Comparison of ENCODE assay signal across 8 cellular contexts in the genomic region with DNA sequence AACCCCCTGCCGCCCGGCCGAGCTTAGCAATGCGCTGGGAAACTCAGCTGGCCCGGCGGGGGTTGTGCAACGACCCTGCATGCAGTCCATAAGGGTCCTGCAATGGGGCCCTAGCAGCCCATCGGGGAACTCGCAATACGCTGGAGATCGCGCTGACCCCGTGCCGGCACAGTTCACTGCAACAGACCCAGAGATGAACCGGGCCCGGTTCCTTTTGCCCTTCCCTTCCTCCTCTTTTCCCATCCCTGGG. TPM values are rescaled to one million over a fixed set of nuclear protein-coding genes. Genes with fewer than 3 reads are reported as not detected.
DNase-seq lines count a peak whose midpoint lies in the region; ATAC-seq, FAIRE-seq and TF ChIP-seq lines count a peak whose summit lies in the region.

No MANE protein-coding gene starts in this region.

- no peak overlapping the region for H3K23ac ChIP-seq in H9 (ENCODE audit: insufficient read length, low read depth, low read length)

- peak overlapping the region; percentile 85 for H3K27ac ChIP-seq in CD8-positive, alpha-beta memory T cell (ENCODE audit: low read depth, low read length)
- H3K27ac ChIP-seq in H9 (ENCODE audit: insufficient read length, low read depth, low read length) (peak overlapping the region; percentile 81), gastrocnemius medialis (peak overlapping the region; percentile 94 to 97 (median 94))

- POLR2A ChIA-PET in CD8-positive, alpha-beta memory T cell (lab: Charles Lee) = interaction anchor here (0.5 to 4.1 kb wide), 15 partner anchors 9 to 796 kb away, joined by 3 to 67 read pairs (median 7); a partner anchor contains a TSS

- H2AK5ac ChIP-seq in H9 (ENCODE audit: insufficient read length, low read length) = no peak overlapping the region

- peak in 1 of 5 donors; percentile 13 for DNase-seq in CD8-positive, alpha-beta memory T cell
- DNase-seq in H9 (no peak), fibroblast of villous mesenchyme (ENCODE audit: low read depth) (peak; percentile 41), gastrocnemius medialis (no peak), NCI-H2196 (lab: John Stamatoyannopoulos, UW; ENCODE audit: unreplicated experiment) (no peak), DMS 273 treated with DMSO at 0.1 percent for 48 hours (lab: John Stamatoyannopoulos, UW) (no peak), GM19239 (ENCODE audit: insufficient read length, low spot score) (no peak)

- peak overlapping the region; percentile 71 for H3K9ac ChIP-seq in H9 (ENCODE audit: extremely low read depth, insufficient read length, low read length)

- no peak overlapping the region for H2BK5ac ChIP-seq in H9 (ENCODE audit: insufficient read length, low read length)

- H2BK15ac ChIP-seq in H9 (ENCODE audit: low read depth, low read length) = no peak overlapping the region

- H3K27me3 ChIP-seq in CD8-positive, alpha-beta memory T cell (ENCODE audit: insufficient read depth, low read length, poor library complexity, severe bottlenecking) = no peaks in the 10 kb centered on the region
- H3K27me3 ChIP-seq in H9 (ENCODE audit: insufficient read depth, low read length) (no peaks in the 10 kb centered on the region), gastrocnemius medialis (no peaks in the 10 kb centered on the region)

- peaks cover 17% of the 10 kb centered on the region for H3K23me2 ChIP-seq in H9 (ENCODE audit: insufficient read length, low read depth, low read length, poor library complexity, severe bottlenecking)

- peak overlapping the region; percentile 86 to 97 (median 96) for H3K4me3 Mint-ChIP-seq in CD8-positive, alpha-beta memory T cell
- H3K4me3 Mint-ChIP-seq in H9 = peak overlapping the region; percentile 95 to 98
- H3K4me3 Mint-ChIP-seq in T-helper 1 cell treated with Interleukin-12 subunit alpha and Interleukin-12 subunit beta and Interleukin-4 antibody, amounts not matched to agents 30 μg/mL and 1 μg/mL, for 36 hours = peak overlapping the region; percentile 90

- H2BK20ac ChIP-seq in H9 (ENCODE audit: low read depth, low read length, poor library complexity, severe bottlenecking) = no peak overlapping the region

- H3K27ac Mint-ChIP-seq in CD8-positive, alpha-beta memory T cell = peak overlapping the region; percentile 89 to 98 (median 94)
- peak overlapping the region; percentile 91 to 100 (median 97); a peak in 6 of 7 replicates for H3K27ac Mint-ChIP-seq in H9
- H3K27ac Mint-ChIP-seq in T-helper 1 cell treated with Interleukin-12 subunit alpha and Interleukin-12 subunit beta and Interleukin-4 antibody, amounts not matched to agents 30 μg/mL and 1 μg/mL, for 36 hours = peak overlapping the region; percentile 71

- H3K14ac ChIP-seq in H9 (ENCODE audit: insufficient read depth, low read length) = peak overlapping the region; percentile 91

- H3K4me2 ChIP-seq in H9 (ENCODE audit: insufficient read depth, insufficient read length, low read length) = peak overlapping the region; percentile 80

- H3T11ph ChIP-seq in H9 (ENCODE audit: low read length) = no peak overlapping the region

- H3K36me3 Mint-ChIP-seq in CD8-positive, alpha-beta memory T cell = peaks cover 6 to 75% (median 23%) of the 10 kb centered on the region in 3 donors
- peaks cover 27 to 70% (median 53%) of the 10 kb centered on the region in 3 experiments for H3K36me3 Mint-ChIP-seq in H9 (ENCODE audit: insufficient read depth in 1 of 3, low read depth in 3 of 3)
- H3K36me3 Mint-ChIP-seq in T-helper 1 cell treated with Interleukin-12 subunit alpha and Interleukin-12 subunit beta and Interleukin-4 antibody, amounts not matched to agents 30 μg/mL and 1 μg/mL, for 36 hours (ENCODE audit: low read depth) = peaks cover 57% of the 10 kb centered on the region

- H4K20me1 ChIP-seq in H9 (ENCODE audit: control insufficient read depth, insufficient read depth, insufficient read length) = peaks cover 7% of the 10 kb centered on the region

- peaks cover 54% of the 10 kb centered on the region for H3K4me1 ChIP-seq in CD8-positive, alpha-beta memory T cell (ENCODE audit: insufficient read depth, low read length)
- H3K4me1 ChIP-seq in H9 (ENCODE audit: insufficient read depth, low read length) = no peaks in the 10 kb centered on the region
- peaks cover 40 to 45% of the 10 kb centered on the region in 2 donors for H3K4me1 ChIP-seq in gastrocnemius medialis

- no peak for TF ChIP-seq POLR2A in gastrocnemius medialis (IDR thresholded peaks at IDR 0.05)

- WGBS in H9 (ENCODE audit: extremely low coverage, insufficient read length, low lambda C conversion rate) = no CpG with 5 or more reads among the region's 16 CpGs

- no peak overlapping the region for H2BK120ac ChIP-seq in H9 (ENCODE audit: low read depth, low read length, poor library complexity, severe bottlenecking)

- no peaks in the 10 kb centered on the region for H3K9me3 Mint-ChIP-seq in CD8-positive, alpha-beta memory T cell
- H3K9me3 Mint-ChIP-seq in H9 = no peaks in the 10 kb centered on the region; a peak in 1 of 5 replicates
- H3K9me3 Mint-ChIP-seq in T-helper 1 cell treated with Interleukin-12 subunit alpha and Interleukin-12 subunit beta and Interleukin-4 antibody, amounts not matched to agents 30 μg/mL and 1 μg/mL, for 36 hours = no peaks in the 10 kb centered on the region

- in situ Hi-C loops in gastrocnemius medialis (cut with MboI; ENCODE audit: low sequenced_read_pairs in 4 of 4) = loop anchor here in 1 of 4 donors (5.0 kb wide), 1 partner anchor 43 kb away; no protein-coding TSS in a partner anchor

- no peak for TF ChIP-seq CTCF in H9 (conservative IDR thresholded peaks at IDR 0.05)
- no peak for TF ChIP-seq CTCF in fibroblast of villous mesenchyme (IDR thresholded peaks at IDR 0.05; ENCODE audit: insufficient read depth, low read depth, low read length)
- TF ChIP-seq CTCF in gastrocnemius medialis (IDR thresholded peaks at IDR 0.05 in 4 of 5, conservative IDR thresholded peaks at IDR 0.05 in 1 of 5) = no peak

- CTCF ChIA-PET in CD8-positive, alpha-beta memory T cell (lab: Charles Lee) = interaction anchor here (0.6 to 4.0 kb wide), 13 partner anchors 9 to 529 kb away, joined by 3 to 34 read pairs (median 5); a partner anchor contains a TSS

- peaks cover 54 to 77% (median 54%) of the 10 kb centered on the region in 3 donors for H3K4me1 Mint-ChIP-seq in CD8-positive, alpha-beta memory T cell
- H3K4me1 Mint-ChIP-seq in H9 = peaks cover 20 to 29% of the 10 kb centered on the region in 2 experiments
- H3K4me1 Mint-ChIP-seq in T-helper 1 cell treated with Interleukin-12 subunit alpha and Interleukin-12 subunit beta and Interleukin-4 antibody, amounts not matched to agents 30 μg/mL and 1 μg/mL, for 36 hours (ENCODE audit: low read depth) = peaks cover 43% of the 10 kb centered on the region

- intact Hi-C loops in gastrocnemius medialis (cut with DNase I; ENCODE audit: low total_unique reads) = loop anchor here (2.0 kb wide), 1 partner anchor 31 kb away; no protein-coding TSS in a partner anchor

- H2AFZ ChIP-seq in H9 (ENCODE audit: low read length) = no peak overlapping the region

- peaks cover 6% of the 10 kb centered on the region; the same call in 1 of the 2 replicates for H3K79me2 ChIP-seq in H9 (ENCODE audit: insufficient read depth, low read length)

- H3K56ac ChIP-seq in H9 (ENCODE audit: insufficient read length, low read depth, low read length) = no peak overlapping the region

- no peak for FAIRE-seq in GM19239 (lab: Jason Lieb, UNC)

- H3K4me3 ChIP-seq in CD8-positive, alpha-beta memory T cell (ENCODE audit: low read length) = peak overlapping the region; percentile 97
- H3K4me3 ChIP-seq in fibroblast of villous mesenchyme (ENCODE audit: low read depth, low read length) (peak overlapping the region; percentile 96), gastrocnemius medialis (peak overlapping the region; percentile 91 to 98 (median 92))

- H4K91ac ChIP-seq in H9 (ENCODE audit: insufficient read length, low read depth, low read length) = no peak overlapping the region

- no peaks in the 10 kb centered on the region for H3K9me3 ChIP-seq in CD8-positive, alpha-beta memory T cell (ENCODE audit: low read length)
- H3K9me3 ChIP-seq in H9 (ENCODE audit: control insufficient read depth, low read depth, low read length) (no peaks in the 10 kb centered on the region), gastrocnemius medialis (no peaks in the 10 kb centered on the region)

- ATAC-seq in gastrocnemius medialis = peak in 1 of 2 donors; percentile 1

- H2BK12ac ChIP-seq in H9 (ENCODE audit: insufficient read length, low read depth, low read length) = no peak overlapping the region

- peak overlapping the region; percentile 69 for H3K18ac ChIP-seq in H9 (ENCODE audit: insufficient read length, low read depth, low read length)

- H3K4ac ChIP-seq in H9 (ENCODE audit: low read depth, low read length) = no peak overlapping the region

- no peak overlapping the region for H4K5ac ChIP-seq in H9 (ENCODE audit: insufficient read length, low read depth, low read length)

- peaks cover 0 to 4% of the 10 kb centered on the region in 2 donors for H3K27me3 Mint-ChIP-seq in CD8-positive, alpha-beta memory T cell
- peaks cover 1% of the 10 kb centered on the region; the same call in 1 of the 2 replicates for H3K27me3 Mint-ChIP-seq in H9 (ENCODE audit: low read depth)
- no peaks in the 10 kb centered on the region for H3K27me3 Mint-ChIP-seq in T-helper 1 cell treated with Interleukin-12 subunit alpha and Interleukin-12 subunit beta and Interleukin-4 antibody, amounts not matched to agents 30 μg/mL and 1 μg/mL, for 36 hours (ENCODE audit: low read depth)

- H4K8ac ChIP-seq in H9 (replicated peaks; ENCODE audit: insufficient read length, low read depth, low read length) = no peak overlapping the region

- peaks cover 5% of the 10 kb centered on the region for H3K79me1 ChIP-seq in H9 (ENCODE audit: insufficient read depth, low read depth, low read length, poor library complexity, severe bottlenecking)

- peaks cover 18% of the 10 kb centered on the region for H3K36me3 ChIP-seq in CD8-positive, alpha-beta memory T cell (ENCODE audit: insufficient read depth, low read length)
- peaks cover 0 to 42% of the 10 kb centered on the region in 2 donors for H3K36me3 ChIP-seq in gastrocnemius medialis

RNA-seq across cellular contexts. Expression of a gene that starts 0.4 kb away (rescaled TPM):
- 100 to 1,000 TPM in 1 of 2 experiments, 10 to 100 TPM in 1; 90.0 to 101 TPM for total RNA-seq in CD8-positive, alpha-beta memory T cell
- polyA plus RNA-seq in CD8-positive, alpha-beta memory T cell = 85.1 TPM
- total RNA-seq in H9 (2021) (74.9 and 80.6 TPM in 2 replicates), fibroblast of villous mesenchyme (51.8 and 64.7 TPM in 2 replicates), gastrocnemius medialis (100 to 1,000 TPM in 2 of 4 donors, 10 to 100 TPM in 2; 52.6 to 106 (median 81.7) TPM)

RNA-seq across cellular contexts. Expression of a gene that starts 0.6 kb away (rescaled TPM):
- total RNA-seq in CD8-positive, alpha-beta memory T cell = 100 to 1,000 TPM; 187 to 192 TPM
- 69.0 TPM for polyA plus RNA-seq in CD8-positive, alpha-beta memory T cell
- total RNA-seq in H9 (2021) = 134 and 135 TPM in 2 replicates
- 26.4 and 34.5 TPM in 2 replicates for total RNA-seq in fibroblast of villous mesenchyme
- 10 to 100 TPM; 51.2 to 99.5 (median 75.2) TPM for total RNA-seq in gastrocnemius medialis

RNA-seq across cellular contexts. Expression of a gene that starts 7.4 kb away (rescaled TPM):
- total RNA-seq in CD8-positive, alpha-beta memory T cell = not detected
- not detected for polyA plus RNA-seq in CD8-positive, alpha-beta memory T cell
- total RNA-seq in H9 (2021) (not detected in 2 replicates), fibroblast of villous mesenchyme (not detected in 2 replicates), gastrocnemius medialis (not detected)

RNA-seq across cellular contexts. Expression of a gene that starts 8.9 kb away (rescaled TPM):
- total RNA-seq in CD8-positive, alpha-beta memory T cell = 1,000 to 10,000 TPM; 1,826 to 1,841 TPM
- 2,601 TPM for polyA plus RNA-seq in CD8-positive, alpha-beta memory T cell
- total RNA-seq in H9 (2021) (1,149 and 1,217 TPM in 2 replicates), fibroblast of villous mesenchyme (581 and 784 TPM in 2 replicates), gastrocnemius medialis (100 to 1,000 TPM; 304 to 750 (median 599) TPM)

RNA-seq across cellular contexts. Expression of a gene that starts 11.4 kb away (rescaled TPM):
- total RNA-seq in CD8-positive, alpha-beta memory T cell = 10 to 100 TPM; 27.1 to 29.4 TPM
- 1.3 TPM for polyA plus RNA-seq in CD8-positive, alpha-beta memory T cell
- 20.7 and 25.4 TPM in 2 replicates for total RNA-seq in H9 (2021)
- 2.6 and 7.4 TPM in 2 replicates for total RNA-seq in fibroblast of villous mesenchyme
- total RNA-seq in gastrocnemius medialis = 1,000 to 10,000 TPM; 1,434 to 5,473 (median 3,204) TPM
